1 cellular context compared by ENCODE assay signal in the genomic region with DNA sequence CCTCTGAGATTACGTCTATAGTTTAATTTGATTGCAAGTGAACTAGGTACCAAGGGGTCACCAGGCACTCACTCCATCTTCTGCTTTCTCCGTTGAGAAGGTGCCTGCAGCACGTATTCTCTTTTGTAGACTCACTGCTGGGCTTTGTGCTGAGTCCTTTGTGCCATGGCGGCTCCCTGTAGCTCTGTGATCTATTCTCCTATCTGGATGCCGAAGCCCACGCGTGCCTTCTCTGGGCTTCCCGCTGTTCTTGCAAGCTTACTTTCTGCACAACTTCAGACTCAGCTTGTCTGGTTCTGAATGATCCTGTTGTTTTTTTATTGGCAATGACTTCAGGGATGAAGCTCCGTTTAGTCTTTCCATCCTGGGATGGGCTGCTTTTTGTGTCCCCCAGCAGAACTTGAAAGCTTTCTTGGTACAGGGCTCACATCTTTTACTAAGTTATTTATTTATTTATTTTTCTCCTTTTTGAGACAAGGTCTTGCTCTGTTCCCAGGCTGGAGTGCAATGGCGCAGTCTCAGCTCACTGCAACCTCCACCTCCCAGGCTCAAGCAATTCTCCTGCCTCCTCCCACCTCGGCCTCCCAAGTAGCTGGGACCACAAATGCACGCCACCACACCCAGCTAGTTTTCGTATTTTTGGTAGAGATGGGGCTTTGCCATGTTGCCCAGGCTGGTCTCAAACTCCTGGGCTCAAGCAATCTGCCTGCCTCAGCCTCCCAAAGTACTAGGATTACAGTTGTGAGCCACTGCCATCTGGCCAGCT.
A peak's percentile ranks its signal among the peaks of the same experiment; 100 is the strongest.
TF ChIP-seq lines count a peak whose summit lies in the region.

No MANE protein-coding gene starts in this region.

TF ChIP-seq in WTC11, 78 proteins besides CTCF, POLR2A, EP300 and RAD21 (continued from another document):
- TF ChIP-seq, protein P1, sequence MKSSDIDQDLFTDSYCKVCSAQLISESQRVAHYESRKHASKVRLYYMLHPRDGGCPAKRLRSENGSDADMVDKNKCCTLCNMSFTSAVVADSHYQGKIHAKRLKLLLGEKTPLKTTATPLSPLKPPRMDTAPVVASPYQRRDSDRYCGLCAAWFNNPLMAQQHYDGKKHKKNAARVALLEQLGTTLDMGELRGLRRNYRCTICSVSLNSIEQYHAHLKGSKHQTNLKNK (CRISPR knock-in tag; IDR thresholded peaks at IDR 0.05) = no peak
- peak; percentile 24; the same call in 1 of the 2 replicates for TF ChIP-seq ZNF423 (CRISPR knock-in tag; IDR thresholded peaks at IDR 0.05)
